In the genomic region with DNA sequence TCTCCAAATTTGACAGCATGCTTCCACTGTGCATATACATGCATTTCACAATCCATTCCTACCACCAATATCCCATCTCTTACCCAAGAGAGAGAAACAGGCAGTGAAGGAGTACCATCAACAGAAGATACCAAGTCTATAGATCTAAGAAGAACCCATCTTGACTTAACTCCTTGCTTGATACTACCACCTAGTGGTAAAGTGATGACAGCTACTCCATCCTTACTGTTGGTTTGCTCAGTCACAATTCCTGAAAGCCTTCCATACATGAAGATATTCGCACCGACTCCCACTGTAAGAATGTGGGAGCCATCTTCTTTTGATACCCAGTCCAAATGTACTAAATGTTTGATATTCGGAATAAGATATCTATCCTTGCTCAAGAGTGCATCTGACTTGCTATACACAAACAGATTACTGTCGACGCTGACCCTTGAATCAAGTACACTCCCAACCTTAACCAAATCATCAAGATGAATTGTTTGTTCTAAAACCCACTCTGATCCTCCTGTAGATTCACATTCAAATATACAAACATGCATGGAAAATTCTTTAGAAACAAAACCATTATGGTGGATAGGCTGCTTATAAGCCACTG, we compare ENCODE assay signal across 8 cellular contexts.
DNase-seq lines count a peak whose midpoint lies in the region; FAIRE-seq and TF ChIP-seq lines count a peak whose summit lies in the region.

No MANE protein-coding gene starts in this region.

- TF ChIP-seq CTCF in epithelial cell of esophagus (IDR thresholded peaks at IDR 0.05; ENCODE audit: insufficient read depth, low read depth, low read length, missing control alignments) (peak; percentile 72), smooth muscle cell (IDR thresholded peaks at IDR 0.05; ENCODE audit: borderline replicate concordance, insufficient read depth, poor library complexity, severe bottlenecking) (peak; percentile 29), mesothelial cell of epicardium (IDR thresholded peaks at IDR 0.05; ENCODE audit: unreplicated experiment) (no peak)

- H3K36me3 Mint-ChIP-seq in mesothelial cell of epicardium: peaks cover 30% of the 10 kb centered on the region

- H3K9me3 ChIP-seq in smooth muscle cell (replicated peaks; ENCODE audit: low read depth): no peaks in the 10 kb centered on the region

- no peaks in the 10 kb centered on the region for H3K79me2 ChIP-seq in smooth muscle cell (ENCODE audit: low read depth)

- peaks cover 4% of the 10 kb centered on the region for H3K9me3 Mint-ChIP-seq in mesothelial cell of epicardium

- no peak overlapping the region for H3K9ac ChIP-seq in smooth muscle cell (ENCODE audit: low read depth)

- 73% methylated on average over 5 of the region's 5 CpGs for WGBS in smooth muscle cell (ENCODE audit: low lambda C conversion rate)

- no peak overlapping the region for H3K4me3 Mint-ChIP-seq in mesothelial cell of epicardium

- no peaks in the 10 kb centered on the region for H3K27me3 Mint-ChIP-seq in mesothelial cell of epicardium (ENCODE audit: low read depth)

- DNase-seq in 8988T: peak; percentile 17
- peak; percentile 4 for DNase-seq in GM18507 (ENCODE audit: extremely low spot score, insufficient read length, low read depth)
- DNase-seq in NCI-H748 (lab: John Stamatoyannopoulos, UW; ENCODE audit: unreplicated experiment): peak; percentile 13
- peak; percentile 61 for DNase-seq in epithelial cell of esophagus (ENCODE audit: low read depth)
- no peak for DNase-seq in smooth muscle cell (lab: John Stamatoyannopoulos, UW; ENCODE audit: unreplicated experiment)
- no peak for DNase-seq in mesothelial cell of epicardium (ENCODE audit: low spot score in 2 of 2, unreplicated experiment in 2 of 2)
- DNase-seq in activated CD4-positive, alpha-beta T cell treated with anti-CD3 and anti-CD28 coated beads, Interleukin-2, amount 50 U/mL, for 48 hours: no peak
- DNase-seq in OCI-M2 (lab: John Stamatoyannopoulos, UW; ENCODE audit: unreplicated experiment): no peak

- no peaks in the 10 kb centered on the region for H4K20me1 ChIP-seq in smooth muscle cell (ENCODE audit: low read depth)

- no peak overlapping the region for H3K27ac ChIP-seq in smooth muscle cell (ENCODE audit: low read depth)

- H3K4me3 ChIP-seq in epithelial cell of esophagus (ENCODE audit: low read length) (no peak overlapping the region), smooth muscle cell (no peak overlapping the region)

- no peaks in the 10 kb centered on the region for H3F3A ChIP-seq in smooth muscle cell (ENCODE audit: low read depth)

- no peak overlapping the region for H2AFZ ChIP-seq in smooth muscle cell (ENCODE audit: low read depth)

- no peaks in the 10 kb centered on the region for H3K4me1 ChIP-seq in smooth muscle cell (ENCODE audit: low read depth)

- H3K27me3 ChIP-seq in smooth muscle cell (ENCODE audit: low read depth): no peaks in the 10 kb centered on the region

- H3K27ac Mint-ChIP-seq in mesothelial cell of epicardium: no peak overlapping the region

- H3K4me1 Mint-ChIP-seq in mesothelial cell of epicardium: no peaks in the 10 kb centered on the region

- H3K36me3 ChIP-seq in smooth muscle cell (ENCODE audit: low read depth): no peaks in the 10 kb centered on the region

- peak; percentile 78 for FAIRE-seq in GM18507 (lab: Jason Lieb, UNC)

- no peak overlapping the region for H3K4me2 ChIP-seq in smooth muscle cell

Comparison
In these comparisons a context has a peak if more than half of its experiments do, and no peak if none do; other contexts are left out.
1. DNase-seq: peak in 8988T (single experiment), GM18507 (single experiment), NCI-H748 (single experiment) and epithelial cell of esophagus (single experiment); none in smooth muscle cell (single experiment), mesothelial cell of epicardium (0 of 2), activated CD4-positive, alpha-beta T cell treated with anti-CD3 and anti-CD28 coated beads, Interleukin-2, amount 50 U/mL, for 48 hours (0 of 2) and OCI-M2 (single experiment).